ENCODE assay signal across 11 cellular contexts in genomic region chr12:19710811-19711793, GRCh38.
DNase-seq lines count a peak whose midpoint lies in the region; ATAC-seq and TF ChIP-seq lines count a peak whose summit lies in the region.
"Had no signal": no experiment of that assay in that cellular context is flagged by ENCODE, and none has a peak within 500 bp of the region (broad histone marks: within the 10 kb centered on the region; RNA-seq: fewer than 3 reads in every experiment).

No MANE protein-coding gene starts in this region.

- CTCF ChIA-PET in activated naive CD4-positive, alpha-beta T cell treated with anti-CD3 and anti-CD28 coated beads, Interleukin-2, amount 10 ng/mL, durations not matched to agents 7 days and 5 days (lab: Charles Lee): no interaction called here

- H3K4me3 ChIP-seq in adipocyte (ENCODE audit: low read length) (peak overlapping the region; percentile 25), heart left ventricle (no peak overlapping the region)
- H3K4me3 ChIP-seq: mucosa of descending colon had no signal

- peak overlapping the region; percentile 65 for H3K9ac ChIP-seq in adipocyte (ENCODE audit: low read length)

- DNase-seq in ACHN (peak; percentile 48), adipocyte (ENCODE audit: low read depth) (no peak), heart left ventricle (no peak), pons (ENCODE audit: low spot score) (peak; percentile 31), NCI-H1417 (lab: John Stamatoyannopoulos, UW) (no peak), NCI-H2107 (lab: John Stamatoyannopoulos, UW) (no peak), NCI-H1048 (lab: John Stamatoyannopoulos, UW) (no peak)
- DNase-seq in activated naive CD4-positive, alpha-beta T cell treated with anti-CD3 and anti-CD28 coated beads, Interleukin-2, amount 10 ng/mL, durations not matched to agents 7 days and 5 days: no peak
- DNase-seq: NCI-H187; NK-92 treated with Interleukin-12 subunit alpha and Interleukin-12 subunit beta, amount 100 ng/mL, for 24 hours had no signal

- no peaks in the 10 kb centered on the region for H3K36me3 ChIP-seq in adipocyte (ENCODE audit: control insufficient read depth, insufficient read depth, low read length, severe bottlenecking)
- no peaks in the 10 kb centered on the region for H3K36me3 ChIP-seq in heart left ventricle

- H3K9me3 ChIP-seq in adipocyte (ENCODE audit: control insufficient read depth, low read length) (peaks cover 17% of the 10 kb centered on the region), heart left ventricle (peaks cover 0 to 25% (median 9%) of the 10 kb centered on the region in 12 donors)

- TF ChIP-seq POLR2A in heart left ventricle (IDR thresholded peaks at IDR 0.05): no peak

- peaks cover 18% of the 10 kb centered on the region for H3K9me3 Mint-ChIP-seq in activated naive CD4-positive, alpha-beta T cell treated with anti-CD3 and anti-CD28 coated beads, Interleukin-2, amount 10 ng/mL, durations not matched to agents 7 days and 5 days

- no peak overlapping the region for H3K4me3 Mint-ChIP-seq in activated naive CD4-positive, alpha-beta T cell treated with anti-CD3 and anti-CD28 coated beads, Interleukin-2, amount 10 ng/mL, durations not matched to agents 7 days and 5 days

- H3K4me1 ChIP-seq in adipocyte (ENCODE audit: control insufficient read depth, insufficient read depth, low read length): peaks cover 28% of the 10 kb centered on the region
- H3K4me1 ChIP-seq in heart left ventricle: peaks cover 0 to 13% (median 2%) of the 10 kb centered on the region in 12 donors

- 56 to 67% (median 60%) methylated on average over 7 of the region's 7 CpGs for WGBS in heart left ventricle, 4 donors

- no peak overlapping the region for H3K27ac Mint-ChIP-seq in activated naive CD4-positive, alpha-beta T cell treated with anti-CD3 and anti-CD28 coated beads, Interleukin-2, amount 10 ng/mL, durations not matched to agents 7 days and 5 days

- peak overlapping the region in 5 of 12 donors; percentile 21 to 70 (median 45) for H3K27ac ChIP-seq in heart left ventricle

- no peaks in the 10 kb centered on the region for H3K36me3 Mint-ChIP-seq in activated naive CD4-positive, alpha-beta T cell treated with anti-CD3 and anti-CD28 coated beads, Interleukin-2, amount 10 ng/mL, durations not matched to agents 7 days and 5 days

- H3K27me3 Mint-ChIP-seq in activated naive CD4-positive, alpha-beta T cell treated with anti-CD3 and anti-CD28 coated beads, Interleukin-2, amount 10 ng/mL, durations not matched to agents 7 days and 5 days: no peaks in the 10 kb centered on the region

- TF ChIP-seq CTCF in heart left ventricle (IDR thresholded peaks at IDR 0.05): no peak

- in situ Hi-C loops in ACHN (cut with HindIII; ENCODE audit: low pct_ligation_motif_present, low pct_unique_long_range_greater_than_20kb, low sequenced_read_pairs): no loop called here

- intact Hi-C loops in heart left ventricle (cut with DNase I): no loop called here

- H3K27me3 ChIP-seq in adipocyte (replicated peaks; ENCODE audit: control insufficient read depth, insufficient read depth, low read length) (no peaks in the 10 kb centered on the region), heart left ventricle (no peaks in the 10 kb centered on the region)

- peaks cover 2% of the 10 kb centered on the region for H3K4me1 Mint-ChIP-seq in activated naive CD4-positive, alpha-beta T cell treated with anti-CD3 and anti-CD28 coated beads, Interleukin-2, amount 10 ng/mL, durations not matched to agents 7 days and 5 days

- peak; percentile 41 to 73 (median 54) for ATAC-seq in heart left ventricle
- ATAC-seq: mucosa of descending colon had no signal

Comparison
In these comparisons a context has a peak if more than half of its experiments do, and no peak if none do; other contexts are left out.
1. DNase-seq: peak in ACHN (single experiment) and pons (single experiment); none in adipocyte (single experiment), heart left ventricle (0 of 5), NCI-H1417 (0 of 3), NCI-H2107 (single experiment), activated naive CD4-positive, alpha-beta T cell treated with anti-CD3 and anti-CD28 coated beads, Interleukin-2, amount 10 ng/mL, durations not matched to agents 7 days and 5 days (single experiment) and NCI-H1048 (single experiment).